35 cellular contexts compared by ENCODE assay signal in genomic region chr20:62229667-62230066, GRCh38. TPM values are rescaled to one million over a fixed set of nuclear protein-coding genes. Genes with fewer than 3 reads are reported as not detected.
"Had no signal": no experiment of that assay in that cellular context is flagged by ENCODE, and none has a peak within 500 bp of the region (broad histone marks: within the 10 kb centered on the region; RNA-seq: fewer than 3 reads in every experiment).

No MANE protein-coding gene starts in this region.

- H3K27ac Mint-ChIP-seq: immature natural killer cell; mesothelial cell of epicardium; naive B cell; natural killer cell; nephron progenitor cell; neural progenitor cell; stimulated activated effector memory CD8-positive, alpha-beta T cell treated with anti-CD3 and anti-CD28 coated beads, Interleukin-12 subunit alpha, Interleukin-12 subunit beta, amount 100 ng/mL, for 72 hours; stimulated activated naive CD8-positive, alpha-beta T cell treated with anti-CD3 and anti-CD28 coated beads, Interleukin-15, Interleukin-2, amounts not matched to agents 100 ng/mL and 50 ng/mL, for 24 hours; type B pancreatic cell had no signal

- H3K4me1 Mint-ChIP-seq: immature natural killer cell; mesothelial cell of epicardium; naive B cell; natural killer cell; stimulated activated effector memory CD8-positive, alpha-beta T cell treated with anti-CD3 and anti-CD28 coated beads, Interleukin-12 subunit alpha, Interleukin-12 subunit beta, amount 100 ng/mL, for 72 hours had no signal

- H3K27ac ChIP-seq: left lung, neural progenitor cell, pancreas, prostate gland, sigmoid colon, spleen, suprapubic skin, thoracic aorta, tibial artery, vagina had no signal

- ATAC-seq: left colon; left lung; pancreas; right cardiac atrium; stimulated activated effector memory CD8-positive, alpha-beta T cell treated with anti-CD3 and anti-CD28 coated beads, Interleukin-12 subunit alpha, Interleukin-12 subunit beta, amount 100 ng/mL, for 72 hours had no signal

- H3K36me3 ChIP-seq: left lung, neural progenitor cell, pancreas, prostate gland, sigmoid colon, spleen, suprapubic skin, thoracic aorta, tibial artery, vagina had no signal

- H3K9me3 ChIP-seq: left lung, pancreas, prostate gland, sigmoid colon, suprapubic skin, thoracic aorta, tibial artery, vagina had no signal

- H3K4me3 ChIP-seq: left lung, lung, neural progenitor cell, pancreas, prostate gland, sigmoid colon, spleen, suprapubic skin, thoracic aorta, tibial artery, vagina had no signal

- FAIRE-seq: islet of Langerhans, kidney, pancreas, small intestine had no signal

- DNase-seq: hypothalamus; immature natural killer cell; kidney; left colon; left lung; mesendoderm; naive B cell; natural killer cell; nephron progenitor cell; nucleus accumbens; pancreas; posterior cingulate gyrus; retina; right cardiac atrium; sigmoid colon; small intestine; spleen; stimulated activated CD4-positive, alpha-beta T cell treated with anti-CD3 and anti-CD28 coated beads, Interleukin-4, amount 100 ng/mL, for 24 hours; stimulated activated naive CD4-positive, alpha-beta T cell; tibial artery had no signal

- H3K27me3 ChIP-seq: pancreas, vagina had no signal

- H3K9me3 Mint-ChIP-seq: immature natural killer cell; mesothelial cell of epicardium; natural killer cell; nephron progenitor cell; neural progenitor cell; stimulated activated effector memory CD8-positive, alpha-beta T cell treated with anti-CD3 and anti-CD28 coated beads, Interleukin-12 subunit alpha, Interleukin-12 subunit beta, amount 100 ng/mL, for 72 hours; stimulated activated naive CD8-positive, alpha-beta T cell treated with anti-CD3 and anti-CD28 coated beads, Interleukin-15, Interleukin-2, amounts not matched to agents 100 ng/mL and 50 ng/mL, for 24 hours; type B pancreatic cell had no signal

- H3K4me2 ChIP-seq: neural progenitor cell had no signal

- H3K4me3 Mint-ChIP-seq: immature natural killer cell; mesothelial cell of epicardium; naive B cell; natural killer cell; nephron progenitor cell; neural progenitor cell; stimulated activated effector memory CD8-positive, alpha-beta T cell treated with anti-CD3 and anti-CD28 coated beads, Interleukin-12 subunit alpha, Interleukin-12 subunit beta, amount 100 ng/mL, for 72 hours; stimulated activated naive CD8-positive, alpha-beta T cell treated with anti-CD3 and anti-CD28 coated beads, Interleukin-15, Interleukin-2, amounts not matched to agents 100 ng/mL and 50 ng/mL, for 24 hours; type B pancreatic cell had no signal

- H3K4me1 ChIP-seq: left lung, sigmoid colon, tibial artery had no signal

- H2AFZ ChIP-seq: neural progenitor cell had no signal

- H3K9ac ChIP-seq: neural progenitor cell had no signal

- H3K36me3 Mint-ChIP-seq: immature natural killer cell; mesothelial cell of epicardium; naive B cell; natural killer cell; neural progenitor cell; stimulated activated effector memory CD8-positive, alpha-beta T cell treated with anti-CD3 and anti-CD28 coated beads, Interleukin-12 subunit alpha, Interleukin-12 subunit beta, amount 100 ng/mL, for 72 hours; type B pancreatic cell had no signal

RNA-seq across cellular contexts. Expression of gene HRH3, which starts 9.6 kb away (rescaled TPM):
- total RNA-seq: kidney, left colon, left lung, lower leg skin, lung, mesothelial cell of epicardium, mononuclear cell, natural killer cell, osteoblast, right cardiac atrium, sigmoid colon, spleen, subcutaneous adipose tissue, suprapubic skin, thoracic aorta, vagina had no signal
- polyA plus RNA-seq: immature natural killer cell, lung, right cardiac atrium, sigmoid colon, spleen had no signal
